In the genomic region with DNA sequence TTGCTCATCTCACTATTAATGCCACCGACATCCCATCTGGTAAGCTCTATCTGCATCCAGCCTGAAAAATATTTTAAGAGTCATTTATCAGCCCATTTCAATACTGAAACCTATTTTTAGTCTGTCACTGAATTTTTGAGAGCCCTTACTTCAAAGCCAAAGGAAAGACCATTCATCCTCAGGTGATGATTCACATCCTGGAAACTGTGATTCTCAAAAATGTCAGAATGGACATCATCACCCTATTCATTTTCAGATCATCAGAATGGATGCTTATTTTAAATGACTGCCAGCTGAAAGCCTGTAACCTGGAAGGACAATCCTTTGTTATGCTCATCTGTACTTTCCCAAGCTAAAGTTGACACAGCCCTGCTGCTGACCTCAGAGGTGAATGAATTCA, we compare ENCODE assay signal across 1 cellular context.
TF ChIP-seq lines count a peak whose summit lies in the region.

No MANE protein-coding gene starts in this region.

TF ChIP-seq in SK-N-SH treated with all-trans-retinoic acid at 6 μM for 48 hours, 23 proteins besides CTCF, POLR2A, EP300 and RAD21 (continued from another document):
- TF ChIP-seq, protein P1, sequence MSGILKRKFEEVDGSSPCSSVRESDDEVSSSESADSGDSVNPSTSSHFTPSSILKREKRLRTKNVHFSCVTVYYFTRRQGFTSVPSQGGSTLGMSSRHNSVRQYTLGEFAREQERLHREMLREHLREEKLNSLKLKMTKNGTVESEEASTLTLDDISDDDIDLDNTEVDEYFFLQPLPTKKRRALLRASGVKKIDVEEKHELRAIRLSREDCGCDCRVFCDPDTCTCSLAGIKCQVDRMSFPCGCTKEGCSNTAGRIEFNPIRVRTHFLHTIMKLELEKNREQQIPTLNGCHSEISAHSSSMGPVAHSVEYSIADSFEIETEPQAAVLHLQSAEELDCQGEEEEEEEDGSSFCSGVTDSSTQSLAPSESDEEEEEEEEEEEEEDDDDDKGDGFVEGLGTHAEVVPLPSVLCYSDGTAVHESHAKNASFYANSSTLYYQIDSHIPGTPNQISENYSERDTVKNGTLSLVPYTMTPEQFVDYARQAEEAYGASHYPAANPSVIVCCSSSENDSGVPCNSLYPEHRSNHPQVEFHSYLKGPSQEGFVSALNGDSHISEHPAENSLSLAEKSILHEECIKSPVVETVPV (CRISPR knock-in tag; IDR thresholded peaks at IDR 0.05): no peak
- no peak for TF ChIP-seq ARNTL (CRISPR knock-in tag; IDR thresholded peaks at IDR 0.05; ENCODE audit: borderline replicate concordance, low read depth)
- no peak for TF ChIP-seq OSR1 (CRISPR knock-in tag; IDR thresholded peaks at IDR 0.05)
- TF ChIP-seq, protein P2, sequence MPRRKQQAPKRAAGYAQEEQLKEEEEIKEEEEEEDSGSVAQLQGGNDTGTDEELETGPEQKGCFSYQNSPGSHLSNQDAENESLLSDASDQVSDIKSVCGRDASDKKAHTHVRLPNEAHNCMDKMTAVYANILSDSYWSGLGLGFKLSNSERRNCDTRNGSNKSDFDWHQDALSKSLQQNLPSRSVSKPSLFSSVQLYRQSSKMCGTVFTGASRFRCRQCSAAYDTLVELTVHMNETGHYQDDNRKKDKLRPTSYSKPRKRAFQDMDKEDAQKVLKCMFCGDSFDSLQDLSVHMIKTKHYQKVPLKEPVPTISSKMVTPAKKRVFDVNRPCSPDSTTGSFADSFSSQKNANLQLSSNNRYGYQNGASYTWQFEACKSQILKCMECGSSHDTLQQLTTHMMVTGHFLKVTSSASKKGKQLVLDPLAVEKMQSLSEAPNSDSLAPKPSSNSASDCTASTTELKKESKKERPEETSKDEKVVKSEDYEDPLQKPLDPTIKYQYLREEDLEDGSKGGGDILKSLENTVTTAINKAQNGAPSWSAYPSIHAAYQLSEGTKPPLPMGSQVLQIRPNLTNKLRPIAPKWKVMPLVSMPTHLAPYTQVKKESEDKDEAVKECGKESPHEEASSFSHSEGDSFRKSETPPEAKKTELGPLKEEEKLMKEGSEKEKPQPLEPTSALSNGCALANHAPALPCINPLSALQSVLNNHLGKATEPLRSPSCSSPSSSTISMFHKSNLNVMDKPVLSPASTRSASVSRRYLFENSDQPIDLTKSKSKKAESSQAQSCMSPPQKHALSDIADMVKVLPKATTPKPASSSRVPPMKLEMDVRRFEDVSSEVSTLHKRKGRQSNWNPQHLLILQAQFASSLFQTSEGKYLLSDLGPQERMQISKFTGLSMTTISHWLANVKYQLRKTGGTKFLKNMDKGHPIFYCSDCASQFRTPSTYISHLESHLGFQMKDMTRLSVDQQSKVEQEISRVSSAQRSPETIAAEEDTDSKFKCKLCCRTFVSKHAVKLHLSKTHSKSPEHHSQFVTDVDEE (CRISPR knock-in tag; IDR thresholded peaks at IDR 0.05): no peak
- TF ChIP-seq, protein P3, sequence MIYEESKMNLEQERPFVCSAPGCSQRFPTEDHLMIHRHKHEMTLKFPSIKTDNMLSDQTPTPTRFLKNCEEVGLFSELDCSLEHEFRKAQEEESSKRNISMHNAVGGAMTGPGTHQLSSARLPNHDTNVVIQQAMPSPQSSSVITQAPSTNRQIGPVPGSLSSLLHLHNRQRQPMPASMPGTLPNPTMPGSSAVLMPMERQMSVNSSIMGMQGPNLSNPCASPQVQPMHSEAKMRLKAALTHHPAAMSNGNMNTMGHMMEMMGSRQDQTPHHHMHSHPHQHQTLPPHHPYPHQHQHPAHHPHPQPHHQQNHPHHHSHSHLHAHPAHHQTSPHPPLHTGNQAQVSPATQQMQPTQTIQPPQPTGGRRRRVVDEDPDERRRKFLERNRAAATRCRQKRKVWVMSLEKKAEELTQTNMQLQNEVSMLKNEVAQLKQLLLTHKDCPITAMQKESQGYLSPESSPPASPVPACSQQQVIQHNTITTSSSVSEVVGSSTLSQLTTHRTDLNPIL (CRISPR knock-in tag; IDR thresholded peaks at IDR 0.05; ENCODE audit: low read depth): no peak
- TF ChIP-seq ZNF70 (CRISPR knock-in tag; IDR thresholded peaks at IDR 0.05): no peak
- TF ChIP-seq ZC3H10 (CRISPR knock-in tag; IDR thresholded peaks at IDR 0.05): no peak
- no peak for TF ChIP-seq SNAI2 (CRISPR knock-in tag; IDR thresholded peaks at IDR 0.05)
- no peak for TF ChIP-seq ZFP30 (CRISPR knock-in tag; IDR thresholded peaks at IDR 0.05)
- no peak for TF ChIP-seq ZFP3 (CRISPR knock-in tag; IDR thresholded peaks at IDR 0.05)
- no peak for TF ChIP-seq ZNF565 (CRISPR knock-in tag; conservative IDR thresholded peaks at IDR 0.05; ENCODE audit: low read depth)
- TF ChIP-seq TOX (CRISPR knock-in tag; IDR thresholded peaks at IDR 0.05; ENCODE audit: borderline replicate concordance): no peak
- TF ChIP-seq RARB (CRISPR knock-in tag; IDR thresholded peaks at IDR 0.05): no peak
- TF ChIP-seq TCF4 (CRISPR knock-in tag; IDR thresholded peaks at IDR 0.05; ENCODE audit: borderline replicate concordance): no peak
- no peak for TF ChIP-seq ISL1 (CRISPR knock-in tag; IDR thresholded peaks at IDR 0.05)
